Comparison of ENCODE assay signal across 28 cellular contexts in the genomic region with DNA sequence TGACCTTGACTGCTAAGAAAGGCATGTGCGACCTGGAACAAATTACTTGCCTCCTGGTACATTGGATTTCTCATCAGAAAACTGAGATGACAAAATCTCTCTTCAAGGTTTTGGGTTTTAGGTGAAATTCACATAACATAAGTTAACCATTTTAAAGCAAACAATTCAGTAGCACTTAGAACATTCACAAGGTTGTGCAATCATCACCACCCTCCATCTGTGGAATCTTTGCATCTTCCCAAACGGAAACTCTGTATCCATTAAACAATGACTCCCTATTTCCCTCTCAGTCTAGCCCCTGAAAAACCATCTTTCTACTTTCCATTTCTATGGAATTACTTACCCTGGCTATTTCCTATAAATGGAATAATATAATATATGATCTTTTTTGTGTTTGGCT.
"Had no signal": no experiment of that assay in that cellular context is flagged by ENCODE, and none has a peak within 500 bp of the region (broad histone marks: within the 10 kb centered on the region; RNA-seq: fewer than 3 reads in every experiment).

No MANE protein-coding gene starts in this region.

- H3K36me3 ChIP-seq: neural progenitor cell, ovary, spleen, suprapubic skin, tibial artery, transverse colon, upper lobe of right lung, uterus had no signal

- H3K27me3 ChIP-seq: neural progenitor cell, ovary, spleen, suprapubic skin, testis, tibial artery, transverse colon, upper lobe of right lung, uterus had no signal

- H3K79me2 ChIP-seq: parathyroid adenoma had no signal

- H3K4me2 ChIP-seq: neural progenitor cell, smooth muscle cell had no signal

- H2AFZ ChIP-seq: neural progenitor cell, parathyroid adenoma had no signal

- H3K4me1 ChIP-seq: parathyroid adenoma, psoas muscle, spleen, suprapubic skin, testis, tibial artery, transverse colon, upper lobe of right lung, uterus had no signal

- DNase-seq: natural killer cell; occipital lobe; ovary; posterior cingulate gyrus; psoas muscle; right cardiac atrium; spleen; stimulated activated CD4-positive, alpha-beta T cell treated with anti-CD3 and anti-CD28 coated beads, Interleukin-12 subunit alpha, Interleukin-12 subunit beta, amount 100 ng/mL, for 4 hours; stimulated activated CD4-positive, alpha-beta T cell treated with anti-CD3 and anti-CD28 coated beads, Interleukin-1b, Interleukin-23, amount 100 ng/mL, for 48 hours; stimulated activated CD4-positive, alpha-beta T cell treated with anti-CD3 and anti-CD28 coated beads, Interleukin-4, amount 100 ng/mL, for 1 hour; stimulated activated CD4-positive, alpha-beta T cell treated with anti-CD3 and anti-CD28 coated beads, Interleukin-4, amount 100 ng/mL, for 4 hours; stimulated activated CD8-positive, alpha-beta memory T cell treated with anti-CD3 and anti-CD28 coated beads, Interleukin-4, amount 100 ng/mL, for 48 hours; stimulated activated naive CD4-positive, alpha-beta T cell; stimulated activated naive CD8-positive, alpha-beta T cell treated with anti-CD3 and anti-CD28 coated beads, Interleukin-15, amount 100 ng/mL, for 72 hours; stimulated activated naive CD8-positive, alpha-beta T cell treated with anti-CD3 and anti-CD28 coated beads, Interleukin-15, Interleukin-2, amounts not matched to agents 100 U/mL and 50 U/mL, for 24 hours; substantia nigra; testis; tibial artery; transverse colon; upper lobe of right lung; uterus had no signal

- H3K27ac ChIP-seq: neural progenitor cell, ovary, parathyroid adenoma, psoas muscle, skin epidermis, spleen, suprapubic skin, testis, tibial artery, transverse colon, upper lobe of right lung, uterus had no signal

- H3K9me3 ChIP-seq: ovary, testis, upper lobe of right lung had no signal

- H3K9ac ChIP-seq: neural progenitor cell, parathyroid adenoma had no signal

- ATAC-seq: natural killer cell; psoas muscle; right cardiac atrium; sciatic nerve; stimulated activated memory B cell treated with anti-CD40 and anti-IgM and Interleukin-4, amounts not matched to agents 10 μg/mL and 1 μg/mL and 100 μg/mL, for 72 hours; stimulated activated naive CD8-positive, alpha-beta T cell treated with anti-CD3 and anti-CD28 coated beads, Interleukin-15, amount 100 ng/mL, for 72 hours; stimulated activated naive CD8-positive, alpha-beta T cell treated with anti-CD3 and anti-CD28 coated beads, Interleukin-15, Interleukin-2, amounts not matched to agents 100 U/mL and 50 U/mL, for 24 hours; upper lobe of right lung had no signal

- H3K4me3 ChIP-seq: neural progenitor cell, ovary, psoas muscle, skin epidermis, smooth muscle cell, spleen, suprapubic skin, testis, tibial artery, transverse colon, upper lobe of right lung, uterus had no signal
